Comparison of ENCODE assay signal across 16 cellular contexts in the genomic region with DNA sequence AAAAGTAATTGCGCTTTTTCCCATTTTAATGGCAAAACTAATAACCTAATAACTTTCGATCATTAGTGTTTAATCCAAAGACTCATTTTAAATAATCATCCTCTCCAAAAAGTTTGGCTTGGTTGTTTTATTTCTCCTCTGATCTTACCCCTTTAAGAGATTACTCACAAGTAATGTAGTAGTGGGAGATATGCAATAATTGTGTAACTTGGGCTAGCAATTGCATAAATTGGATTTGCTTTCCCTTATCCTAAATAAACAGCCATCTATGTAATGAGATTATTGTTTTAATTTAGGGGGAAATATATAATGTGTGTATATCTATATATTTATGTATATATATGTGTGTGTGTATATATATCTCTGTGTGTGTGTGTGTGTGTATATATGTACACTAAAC.
"Had no signal": no experiment of that assay in that cellular context is flagged by ENCODE, and none has a peak within 500 bp of the region (broad histone marks: within the 10 kb centered on the region; RNA-seq: fewer than 3 reads in every experiment).

No MANE protein-coding gene starts in this region.

- H3K4me1 Mint-ChIP-seq: neural crest cell had no signal

- H3K9me3 Mint-ChIP-seq: activated T-helper 2 cell treated with anti-CD3 and anti-CD28 coated beads, Interferon-gamma antibody, Interleukin-2, Interleukin-4, amounts not matched to agents 10 μg/mL and 5 μg/mL and 100 μg/mL, durations not matched to agents 14 hours and 24 hours and 36 hours; neural crest cell; stimulated activated naive CD8-positive, alpha-beta T cell treated with anti-CD3 and anti-CD28 coated beads, Interleukin-15, Interleukin-2, amounts not matched to agents 100 ng/mL and 50 ng/mL, for 24 hours had no signal

- H3K4me3 ChIP-seq: ovary, sigmoid colon, testis had no signal

- H3K27me3 Mint-ChIP-seq: stimulated activated naive CD8-positive, alpha-beta T cell treated with anti-CD3 and anti-CD28 coated beads, Interleukin-15, Interleukin-2, amounts not matched to agents 100 ng/mL and 50 ng/mL, for 24 hours had no signal

- H3K27ac ChIP-seq: brain microvascular endothelial cell, sigmoid colon had no signal

- DNase-seq: activated CD4-positive, alpha-beta T cell treated with anti-CD3 and anti-CD28 coated beads, Interleukin-2, amount 10 ng/mL, durations not matched to agents 7 days and 5 days; activated CD8-positive, alpha-beta memory T cell treated with anti-CD3 and anti-CD28 coated beads for 24 hours; activated naive CD4-positive, alpha-beta T cell treated with anti-CD3 and anti-CD28 coated beads, Interleukin-2, amount 50 U/mL, for 16 hours; amniotic stem cell; brain microvascular endothelial cell; hippocampal formation; ovary; sigmoid colon; stimulated activated CD4-positive, alpha-beta T cell treated with anti-CD3 and anti-CD28 coated beads, Interleukin-15, amount 100 ng/mL, for 24 hours; stimulated activated CD4-positive, alpha-beta T cell treated with anti-CD3 and anti-CD28 coated beads, Interleukin-4, amount 100 ng/mL, for 24 hours; T-helper 1 cell; testis had no signal

- H3K27ac Mint-ChIP-seq: activated CD4-positive, alpha-beta T cell treated with anti-CD3 and anti-CD28 coated beads, Interleukin-2, amount 10 ng/mL, durations not matched to agents 7 days and 5 days; activated T-helper 2 cell treated with anti-CD3 and anti-CD28 coated beads, Interferon-gamma antibody, Interleukin-2, Interleukin-4, amounts not matched to agents 10 μg/mL and 5 μg/mL and 100 μg/mL, durations not matched to agents 14 hours and 24 hours and 36 hours; stimulated activated naive CD8-positive, alpha-beta T cell treated with anti-CD3 and anti-CD28 coated beads, Interleukin-15, Interleukin-2, amounts not matched to agents 100 ng/mL and 50 ng/mL, for 24 hours had no signal

- H3K4me3 Mint-ChIP-seq: activated CD4-positive, alpha-beta T cell treated with anti-CD3 and anti-CD28 coated beads, Interleukin-2, amount 10 ng/mL, durations not matched to agents 7 days and 5 days; mesothelial cell of epicardium; neural crest cell; stimulated activated naive CD8-positive, alpha-beta T cell treated with anti-CD3 and anti-CD28 coated beads, Interleukin-15, Interleukin-2, amounts not matched to agents 100 ng/mL and 50 ng/mL, for 24 hours had no signal
